Comparison of ENCODE assay signal across 25 cellular contexts in the genomic region with DNA sequence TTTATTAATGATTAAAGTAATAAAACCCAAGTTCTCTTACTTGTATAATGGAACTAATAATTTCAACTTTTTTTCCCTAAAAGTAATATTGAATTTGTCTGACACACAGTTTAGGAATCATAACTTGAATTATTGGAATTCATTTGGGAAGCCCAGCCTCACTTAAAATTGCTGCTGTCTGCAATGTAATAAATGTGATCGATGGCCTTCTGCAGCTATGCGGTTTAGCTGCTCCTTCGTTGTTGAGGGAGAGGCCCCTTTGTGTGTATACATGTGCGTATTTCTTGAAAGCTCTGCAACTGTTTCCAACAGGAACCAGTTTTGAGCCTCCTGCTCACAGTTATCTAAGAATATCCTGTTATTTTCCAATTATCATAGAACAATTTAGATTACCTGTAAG.
"Had no signal": no experiment of that assay in that cellular context is flagged by ENCODE, and none has a peak within 500 bp of the region (broad histone marks: within the 10 kb centered on the region; RNA-seq: fewer than 3 reads in every experiment).

No MANE protein-coding gene starts in this region.

- H3K27me3 ChIP-seq: brain microvascular endothelial cell, cardiac muscle cell, MG63 had no signal

- H3K27ac ChIP-seq: brain microvascular endothelial cell, cardiac muscle cell, VCaP had no signal

- ATAC-seq: activated T-cell treated with anti-CD3 and anti-CD28 coated beads, Interleukin-2, amount 50 U/mL, for 4 hours; PC-3; T-helper 17 cell had no signal

- H3K9me3 ChIP-seq: MG63 had no signal

- H3K36me3 ChIP-seq: brain microvascular endothelial cell, cardiac muscle cell, MG63 had no signal

- H3K4me3 ChIP-seq: cardiac muscle cell, MG63 had no signal

- DNase-seq: activated CD4-positive, alpha-beta memory T cell treated with anti-CD3 and anti-CD28 coated beads for 36 hours; activated CD4-positive, alpha-beta T cell treated with anti-CD3 and anti-CD28 coated beads, Interleukin-2, amount 10 ng/mL, durations not matched to agents 7 days and 5 days; activated CD4-positive, CD25-positive, alpha-beta regulatory T cell; activated CD8-positive, alpha-beta memory T cell treated with anti-CD3 and anti-CD28 coated beads for 24 hours; activated effector memory CD4-positive, alpha-beta T cell treated with anti-CD3 and anti-CD28 coated beads, Interleukin-2, amount 50 U/mL, for 16 hours; activated naive CD4-positive, alpha-beta T cell treated with anti-CD3 and anti-CD28 coated beads for 36 hours; activated T-cell treated with anti-CD3 and anti-CD28 coated beads, Interleukin-2, amount 50 U/mL, for 4 hours; brain microvascular endothelial cell; MG63; MV-4-11; NCI-H1092 treated with DMSO at 0.1 percent for 48 hours; NCI-H1417 treated with DMSO at 0.1 percent for 48 hours; NCI-H1694; NCI-H2029; NCI-H2107; NCI-H2171 treated with DMSO at 0.1 percent for 48 hours; NCI-H226; NCI-H526 treated with DMSO at 0.1 percent for 48 hours; NCI-H82; PC-3; SHP77; T-helper 17 cell; T-helper 9 cell had no signal
